In genomic region chr15:78055923-78056713, GRCh38 we compare ENCODE assay signal across 9 cellular contexts. TPM values are rescaled to one million over a fixed set of nuclear protein-coding genes. Genes with fewer than 3 reads are reported as not detected.
DNase-seq lines count a peak whose midpoint lies in the region; ATAC-seq and TF ChIP-seq lines count a peak whose summit lies in the region.
"Had no signal": no experiment of that assay in that cellular context is flagged by ENCODE, and none has a peak within 500 bp of the region (broad histone marks: within the 10 kb centered on the region; RNA-seq: fewer than 3 reads in every experiment).

No MANE protein-coding gene starts in this region.

- H3K36me3 ChIP-seq in right atrium auricular region = peaks cover 9% of the 10 kb centered on the region

- CTCF ChIA-PET in activated CD8-positive, alpha-beta T cell treated with anti-CD3 and anti-CD28 coated beads for 36 hours (lab: Charles Lee) = interaction anchor here (1.6 to 3.0 kb wide), 2 partner anchors 13 to 52 kb away, joined by 4 to 14 read pairs; no protein-coding TSS in a partner anchor

- peak; percentile 54 for DNase-seq in SIG-M5 treated with dmso at 0.1 percent for 504 hours (lab: John Stamatoyannopoulos, UW; ENCODE audit: unreplicated experiment)
- no peak for DNase-seq in SIG-M5 (lab: John Stamatoyannopoulos, UW)
- DNase-seq in activated CD8-positive, alpha-beta T cell treated with anti-CD3 and anti-CD28 coated beads for 36 hours = no peak
- no peak for DNase-seq in right atrium auricular region (ENCODE audit: low spot score)
- no peak for DNase-seq in substantia nigra (lab: John Stamatoyannopoulos, UW)
- DNase-seq in NCI-H2081 (lab: John Stamatoyannopoulos, UW) = no peak
- DNase-seq in NOMO-1 treated with DMSO at 0.1 percent for 48 hours (lab: John Stamatoyannopoulos, UW; ENCODE audit: unreplicated experiment) = no peak
- no peak for DNase-seq in NCI-H2029 treated with DMSO at 0.1 percent for 48 hours (lab: John Stamatoyannopoulos, UW)

- no peaks in the 10 kb centered on the region for H3K9me3 Mint-ChIP-seq in activated CD8-positive, alpha-beta T cell treated with anti-CD3 and anti-CD28 coated beads for 36 hours
- H3K9me3 Mint-ChIP-seq: neural crest cell had no signal

- POLR2A ChIA-PET in activated CD8-positive, alpha-beta T cell treated with anti-CD3 and anti-CD28 coated beads for 36 hours (lab: Charles Lee) = interaction anchor here (0.7 to 1.6 kb wide), 6 partner anchors 9 to 21 kb away, joined by 3 to 6 read pairs (median 4); no protein-coding TSS in a partner anchor

- intact Hi-C loops in activated CD8-positive, alpha-beta T cell treated with anti-CD3 and anti-CD28 coated beads for 36 hours (cut with micrococcal nuclease) = loop anchor here (2.0 kb wide), 1 partner anchor 21 kb away; the partner anchor contains the start of gene TBC1D2B

- H3K4me1 Mint-ChIP-seq in activated CD8-positive, alpha-beta T cell treated with anti-CD3 and anti-CD28 coated beads for 36 hours (ENCODE audit: low read depth) = peaks cover 90% of the 10 kb centered on the region

- H3K27me3 ChIP-seq in right atrium auricular region = no peaks in the 10 kb centered on the region

- H3K27ac Mint-ChIP-seq in activated CD8-positive, alpha-beta T cell treated with anti-CD3 and anti-CD28 coated beads for 36 hours = peak overlapping the region; percentile 83

- no peak overlapping the region for H3K4me3 Mint-ChIP-seq in activated CD8-positive, alpha-beta T cell treated with anti-CD3 and anti-CD28 coated beads for 36 hours
- H3K4me3 Mint-ChIP-seq: neural crest cell had no signal

- H3K27ac ChIP-seq in right atrium auricular region (peak overlapping the region; percentile 44 to 64), substantia nigra (ENCODE audit: low read depth, low read length, poor library complexity, severe bottlenecking) (peak overlapping the region; percentile 23)

- TF ChIP-seq CTCF in activated CD8-positive, alpha-beta T cell treated with anti-CD3 and anti-CD28 coated beads for 36 hours (IDR thresholded peaks at IDR 0.05) = no peak
- TF ChIP-seq CTCF in right atrium auricular region (IDR thresholded peaks at IDR 0.05) = no peak

- H3K27me3 Mint-ChIP-seq in activated CD8-positive, alpha-beta T cell treated with anti-CD3 and anti-CD28 coated beads for 36 hours = no peaks in the 10 kb centered on the region

- no peaks in the 10 kb centered on the region for H3K9me3 ChIP-seq in right atrium auricular region

- peaks cover 0 to 71% of the 10 kb centered on the region in 2 donors for H3K4me1 ChIP-seq in right atrium auricular region

- no peak overlapping the region for H3K4me3 ChIP-seq in right atrium auricular region

- H3K36me3 Mint-ChIP-seq in activated CD8-positive, alpha-beta T cell treated with anti-CD3 and anti-CD28 coated beads for 36 hours (ENCODE audit: low read depth) = peaks cover 19% of the 10 kb centered on the region

- ATAC-seq in activated CD8-positive, alpha-beta T cell treated with anti-CD3 and anti-CD28 coated beads for 36 hours = peak; percentile 38

RNA-seq across cellular contexts. Expression of gene TBC1D2B, which starts 21.4 kb away (rescaled TPM):
- total RNA-seq in activated CD8-positive, alpha-beta T cell treated with anti-CD3 and anti-CD28 coated beads for 36 hours = 10 to 100 TPM; 62.9 to 65.7 TPM
- total RNA-seq in right atrium auricular region = 10 to 100 TPM; 12.5 to 27.7 TPM

RNA-seq across cellular contexts. Expression of gene SH2D7, which starts 36.2 kb away (rescaled TPM):
- total RNA-seq in activated CD8-positive, alpha-beta T cell treated with anti-CD3 and anti-CD28 coated beads for 36 hours = not detected
- not detected for total RNA-seq in right atrium auricular region
- total RNA-seq: neural crest cell had no signal
